Comparison of ENCODE assay signal across 10 cellular contexts in genomic region chr2:8478133-8478793, GRCh38.
A peak's percentile ranks its signal among the peaks of the same experiment; 100 is the strongest.
DNase-seq lines count a peak whose midpoint lies in the region; ATAC-seq and TF ChIP-seq lines count a peak whose summit lies in the region.
"Had no signal": no experiment of that assay in that cellular context is flagged by ENCODE, and none has a peak within 500 bp of the region (broad histone marks: within the 10 kb centered on the region; RNA-seq: fewer than 3 reads in every experiment).

No MANE protein-coding gene starts in this region.

- H3K9me2 ChIP-seq in Loucy (replicated peaks; ENCODE audit: low read depth, low read length), result no peaks in the 10 kb centered on the region

- H3K4me1 ChIP-seq in left ventricle myocardium inferior (peaks cover 47% of the 10 kb centered on the region), Loucy (ENCODE audit: insufficient read depth, low read length, poor library complexity, severe bottlenecking) (peaks cover 82% of the 10 kb centered on the region), gastroesophageal sphincter (peaks cover 0 to 7% (median 0%) of the 10 kb centered on the region in 3 donors), upper lobe of right lung (peaks cover 32% of the 10 kb centered on the region), ascending aorta (no peaks in the 10 kb centered on the region)

- no peaks in the 10 kb centered on the region for H3K79me2 ChIP-seq in Loucy (ENCODE audit: insufficient read depth, low read length)

- intact Hi-C loops in Right ventricle myocardium inferior (cut with DNase I) (loop anchor here (5.0 kb wide), 1 partner anchor 199 kb away; no protein-coding TSS in a partner anchor), left ventricle myocardium inferior (cut with micrococcal nuclease) (no loop called here), upper lobe of right lung (cut with DNase I) (no loop called here), ascending aorta (cut with DNase I) (no loop called here)

- no peak for TF ChIP-seq CTCF in left ventricle myocardium inferior (IDR thresholded peaks at IDR 0.05; ENCODE audit: borderline replicate concordance)
- TF ChIP-seq CTCF in Loucy (conservative IDR thresholded peaks at IDR 0.05; ENCODE audit: low read length), result no peak
- TF ChIP-seq CTCF in gastroesophageal sphincter (IDR thresholded peaks at IDR 0.05), result no peak
- no peak for TF ChIP-seq CTCF in upper lobe of right lung (IDR thresholded peaks at IDR 0.05)
- no peak for TF ChIP-seq CTCF in ascending aorta (IDR thresholded peaks at IDR 0.05)

- H3K9ac ChIP-seq in Loucy (ENCODE audit: low read depth, low read length, poor library complexity, severe bottlenecking), result peak overlapping the region; percentile 64

- H3K4me3 ChIP-seq in left ventricle myocardium inferior, result no peak overlapping the region
- peak overlapping the region; percentile 39 for H3K4me3 ChIP-seq in Loucy (ENCODE audit: low read length, poor library complexity, severe bottlenecking)
- H3K4me3 ChIP-seq in gastroesophageal sphincter, result no peak overlapping the region
- H3K4me3 ChIP-seq in upper lobe of right lung, result no peak overlapping the region
- no peak overlapping the region for H3K4me3 ChIP-seq in ascending aorta

- in situ Hi-C loops in KBM-7 (cut with MboI; ENCODE audit: low pct_unique_long_range_greater_than_20kb, low sequenced_read_pairs), result no loop called here

- TF ChIP-seq POLR2A in gastroesophageal sphincter (IDR thresholded peaks at IDR 0.05), result no peak

- DNase-seq in Right ventricle myocardium inferior (ENCODE audit: missing footprints), result peak; percentile 55
- no peak for DNase-seq in left ventricle myocardium inferior
- DNase-seq in upper lobe of right lung, result no peak
- DNase-seq in ascending aorta (ENCODE audit: low spot score in 2 of 2), result no peak
- DNase-seq in KBM-7, result no peak
- DNase-seq in SHP77 (lab: John Stamatoyannopoulos, UW), result no peak
- DNase-seq: COR-L47, NCI-H2081 had no signal

- H2AFZ ChIP-seq in Loucy (ENCODE audit: low read length), result no peak overlapping the region

- no peaks in the 10 kb centered on the region for H3K9me3 ChIP-seq in left ventricle myocardium inferior (replicated peaks)
- no peaks in the 10 kb centered on the region for H3K9me3 ChIP-seq in Loucy (ENCODE audit: insufficient read depth, low read depth, low read length)
- H3K9me3 ChIP-seq in gastroesophageal sphincter, result no peaks in the 10 kb centered on the region
- H3K9me3 ChIP-seq in upper lobe of right lung, result no peaks in the 10 kb centered on the region
- no peaks in the 10 kb centered on the region for H3K9me3 ChIP-seq in ascending aorta

- H3K27ac ChIP-seq in left ventricle myocardium inferior (replicated peaks), result no peak overlapping the region
- H3K27ac ChIP-seq in gastroesophageal sphincter, result peak overlapping the region in 1 of 4 donors; percentile 58
- H3K27ac ChIP-seq in upper lobe of right lung, result no peak overlapping the region
- H3K27ac ChIP-seq in ascending aorta, result no peak overlapping the region

- no peak for ATAC-seq in Right ventricle myocardium inferior
- ATAC-seq in gastroesophageal sphincter, result peak; percentile 29
- peak; percentile 29 for ATAC-seq in upper lobe of right lung

- H4K20me1 ChIP-seq in Loucy (ENCODE audit: insufficient read depth, low read length, poor library complexity, severe bottlenecking), result no peaks in the 10 kb centered on the region

- peak overlapping the region; percentile 61 for H3K4me2 ChIP-seq in Loucy (ENCODE audit: low read depth, low read length, poor library complexity, severe bottlenecking)

- H3K27me3 ChIP-seq in left ventricle myocardium inferior (ENCODE audit: low read depth) (no peaks in the 10 kb centered on the region), Loucy (ENCODE audit: insufficient read depth, low read length, poor library complexity, severe bottlenecking) (no peaks in the 10 kb centered on the region), gastroesophageal sphincter (no peaks in the 10 kb centered on the region), upper lobe of right lung (no peaks in the 10 kb centered on the region), ascending aorta (no peaks in the 10 kb centered on the region)

- H3K36me3 ChIP-seq in left ventricle myocardium inferior, result no peaks in the 10 kb centered on the region
- no peaks in the 10 kb centered on the region for H3K36me3 ChIP-seq in Loucy (ENCODE audit: insufficient read depth, low read length)
- H3K36me3 ChIP-seq in gastroesophageal sphincter, result no peaks in the 10 kb centered on the region
- no peaks in the 10 kb centered on the region for H3K36me3 ChIP-seq in upper lobe of right lung
- H3K36me3 ChIP-seq in ascending aorta, result no peaks in the 10 kb centered on the region

- H3F3A ChIP-seq in Loucy (ENCODE audit: low read depth), result peaks cover 6% of the 10 kb centered on the region; the same call in 1 of the 2 replicates

- 62 to 86% methylated on average over 4 to 6 of the region's 12 CpGs for WGBS in gastroesophageal sphincter (ENCODE audit: low coverage in 1 of 2), 2 donors

- TF ChIP-seq EP300 in gastroesophageal sphincter (IDR thresholded peaks at IDR 0.05), result no peak
